ENCODE assay signal across 2 cellular contexts in genomic region chr4:163167333-163167626, GRCh38.
TF ChIP-seq lines count a peak whose summit lies in the region.

No MANE protein-coding gene starts in this region.

TF ChIP-seq in GM12878, 131 proteins besides CTCF, POLR2A, EP300 and RAD21 (continued from another document):
- TF ChIP-seq ZBTB40 (IDR thresholded peaks at IDR 0.05; ENCODE audit: borderline replicate concordance): peak; percentile 47; the same call in 1 of the 2 replicates
- TF ChIP-seq MTA2 (IDR thresholded peaks at IDR 0.05; ENCODE audit: low read depth): no peak
- TF ChIP-seq MLLT1 (IDR thresholded peaks at IDR 0.05): peak; percentile 95

TF ChIP-seq in liver, 16 proteins besides CTCF, POLR2A, EP300 and RAD21 (continued from another document):
- TF ChIP-seq REST (IDR thresholded peaks at IDR 0.05) (no peak), TAF1 (conservative IDR thresholded peaks at IDR 0.05) (no peak), ATF3 (IDR thresholded peaks at IDR 0.05) (no peak), HNF4A (conservative IDR thresholded peaks at IDR 0.05) (no peak), MAX (IDR thresholded peaks at IDR 0.05) (no peak)
